ENCODE assay signal across 8 cellular contexts in the genomic region with DNA sequence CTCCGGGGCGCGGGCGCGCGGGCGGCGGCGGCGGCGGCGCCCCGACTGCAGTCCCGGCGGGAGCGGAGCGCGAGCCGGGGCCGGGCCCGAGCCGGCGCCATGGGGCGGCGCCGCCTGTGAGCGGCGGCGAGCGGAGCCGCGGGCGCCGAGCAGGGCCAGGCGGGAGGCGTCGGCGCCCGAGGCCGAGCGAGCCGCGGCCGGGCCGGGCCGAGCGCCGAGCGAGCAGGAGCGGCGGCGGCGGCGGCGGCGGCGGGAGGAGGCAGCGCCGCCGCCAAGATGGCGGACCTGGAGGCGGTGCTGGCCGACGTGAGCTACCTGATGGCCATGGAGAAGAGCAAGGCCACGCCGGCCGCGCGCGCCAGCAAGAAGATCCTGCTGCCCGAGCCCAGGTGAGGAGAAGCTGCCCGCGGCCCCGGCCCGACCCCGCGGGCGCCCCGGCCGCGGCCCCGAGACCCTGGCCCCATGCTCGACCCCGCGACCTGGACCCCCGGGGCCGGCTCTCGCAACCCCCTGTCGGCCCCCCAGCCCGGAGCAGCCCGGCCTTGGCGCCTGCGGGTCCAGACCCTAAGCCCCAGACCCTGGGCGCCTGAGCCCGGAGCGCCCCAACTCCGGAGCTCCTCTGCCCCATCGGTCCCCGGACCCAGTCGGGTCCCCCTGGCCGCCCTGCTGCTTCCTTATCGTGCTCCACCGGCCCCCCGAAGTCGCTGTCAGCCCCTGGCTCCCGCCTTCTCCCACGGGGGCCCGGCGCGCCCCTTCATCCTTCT. TPM values are rescaled to one million over a fixed set of nuclear protein-coding genes. Genes with fewer than 3 reads are reported as not detected.
DNase-seq lines count a peak whose midpoint lies in the region; ATAC-seq, FAIRE-seq and TF ChIP-seq lines count a peak whose summit lies in the region.

A gene (plus strand): TSS at position 50 of the 764 bp plus-strand sequence. CDS start 227 bp downstream, at position 277.

- no peaks in the 10 kb centered on the region for H3K9me3 Mint-ChIP-seq in stimulated activated memory B cell treated with anti-CD40 and anti-IgM and Interleukin-4, amounts not matched to agents 10 μg/mL and 1 μg/mL and 100 μg/mL, for 72 hours

- no peaks in the 10 kb centered on the region for H3K27me3 ChIP-seq in Peyer's patch
- H3K27me3 ChIP-seq in bronchial epithelial cell (ENCODE audit: control insufficient read depth, insufficient read depth, low read length): no peaks in the 10 kb centered on the region

- ATAC-seq in HG03159 (IDR thresholded peaks at IDR 0.05; ENCODE audit: unreplicated experiment) (peak; percentile 11), GM18502 (IDR thresholded peaks at IDR 0.05; ENCODE audit: poor library complexity, unreplicated experiment) (no peak)
- peak; percentile 38 for ATAC-seq in stimulated activated memory B cell treated with anti-CD40 and anti-IgM and Interleukin-4, amounts not matched to agents 10 μg/mL and 1 μg/mL and 100 μg/mL, for 72 hours

- no peak for TF ChIP-seq CTCF in Peyer's patch (IDR thresholded peaks at IDR 0.05)
- no peak for TF ChIP-seq CTCF in bronchial epithelial cell (IDR thresholded peaks at IDR 0.05; ENCODE audit: insufficient read depth, low read length, severe bottlenecking)

- FAIRE-seq in bronchial epithelial cell (lab: Jason Lieb, UNC): no peak

- peak within 1 kb of the TSS; percentile 72 to 98 (median 94) for H3K4me3 ChIP-seq in Peyer's patch
- H3K4me3 ChIP-seq in bronchial epithelial cell (ENCODE audit: low read depth, low read length): peak within 1 kb of the TSS; percentile 76

- peak; percentile 54 to 71 (median 65) for DNase-seq in NCI-H1417 (lab: John Stamatoyannopoulos, UW)
- no peak for DNase-seq in NCI-H1417 treated with DMSO at 0.1 percent for 48 hours (lab: John Stamatoyannopoulos, UW)
- peak in 2 of 3 donors; percentile 66 to 71 for DNase-seq in Peyer's patch
- no peak for DNase-seq in bronchial epithelial cell (ENCODE audit: low read depth)
- DNase-seq in kidney glomerular epithelial cell (lab: John Stamatoyannopoulos, UW): peak; percentile 29

- H3K27ac Mint-ChIP-seq in stimulated activated memory B cell treated with anti-CD40 and anti-IgM and Interleukin-4, amounts not matched to agents 10 μg/mL and 1 μg/mL and 100 μg/mL, for 72 hours: peak within 1 kb of the TSS; percentile 96

- peaks cover 15 to 64% (median 51%) of the 10 kb centered on the region in 4 donors for H3K4me1 ChIP-seq in Peyer's patch

- H3K27ac ChIP-seq in Peyer's patch: peak within 1 kb of the TSS; percentile 90 to 100 (median 98)

- no peaks in the 10 kb centered on the region for H3K9me3 ChIP-seq in Peyer's patch

- peak within 1 kb of the TSS; percentile 93 for H3K4me3 Mint-ChIP-seq in stimulated activated memory B cell treated with anti-CD40 and anti-IgM and Interleukin-4, amounts not matched to agents 10 μg/mL and 1 μg/mL and 100 μg/mL, for 72 hours

- H3K4me1 Mint-ChIP-seq in stimulated activated memory B cell treated with anti-CD40 and anti-IgM and Interleukin-4, amounts not matched to agents 10 μg/mL and 1 μg/mL and 100 μg/mL, for 72 hours: peaks cover 78% of the 10 kb centered on the region

- H3K36me3 ChIP-seq in Peyer's patch: peaks cover 0 to 7% (median 0%) of the 10 kb centered on the region in 3 donors
- peaks cover 17% of the 10 kb centered on the region for H3K36me3 ChIP-seq in bronchial epithelial cell (ENCODE audit: control insufficient read depth, insufficient read depth, low read length)

- peaks cover 7% of the 10 kb centered on the region for H3K27me3 Mint-ChIP-seq in stimulated activated memory B cell treated with anti-CD40 and anti-IgM and Interleukin-4, amounts not matched to agents 10 μg/mL and 1 μg/mL and 100 μg/mL, for 72 hours

- TF ChIP-seq POLR2A in Peyer's patch (IDR thresholded peaks at IDR 0.05): no peak

- peaks cover 42% of the 10 kb centered on the region for H3K36me3 Mint-ChIP-seq in stimulated activated memory B cell treated with anti-CD40 and anti-IgM and Interleukin-4, amounts not matched to agents 10 μg/mL and 1 μg/mL and 100 μg/mL, for 72 hours

RNA-seq across cellular contexts. Expression of the gene that starts here (rescaled TPM):
- 100 to 1,000 TPM; 103 to 276 (median 163) TPM for total RNA-seq in Peyer's patch
- 55.0 and 77.4 TPM in 2 replicates for total RNA-seq in bronchial epithelial cell

Comparison
In these comparisons a context has a peak if more than half of its experiments do, and no peak if none do; other contexts are left out.
1. DNase-seq: peak in NCI-H1417 (3 of 3), Peyer's patch (2 of 3) and kidney glomerular epithelial cell (single experiment); none in NCI-H1417 treated with DMSO at 0.1 percent for 48 hours (single experiment) and bronchial epithelial cell (single experiment).